Comparison of ENCODE assay signal across 8 cellular contexts in the genomic region with DNA sequence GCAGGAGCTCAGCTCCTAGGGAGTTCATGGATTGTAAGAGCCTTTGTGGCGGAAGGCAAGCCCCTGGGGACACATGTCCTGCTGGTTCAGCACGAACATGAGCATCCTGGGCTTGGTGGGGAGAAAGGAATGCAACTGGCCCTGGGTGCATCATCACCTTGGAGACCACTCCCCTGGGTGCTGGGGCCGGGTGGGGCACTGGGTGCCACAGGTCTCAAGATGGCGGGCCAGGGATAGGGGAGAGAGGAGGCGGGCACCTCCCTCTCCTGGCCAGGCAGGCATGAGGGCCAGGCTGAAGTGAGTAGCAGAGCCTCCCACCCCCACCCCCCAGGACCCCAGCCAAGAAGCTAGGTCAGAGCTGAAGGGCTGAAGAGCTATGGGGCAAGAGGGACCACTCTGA. TPM values are rescaled to one million over a fixed set of nuclear protein-coding genes. Genes with fewer than 3 reads are reported as not detected.
DNase-seq lines count a peak whose midpoint lies in the region; TF ChIP-seq lines count a peak whose summit lies in the region.

No MANE protein-coding gene starts in this region.

- H3K27me3 ChIP-seq in ectodermal cell (ENCODE audit: control insufficient read depth, insufficient read depth, low read length, poor library complexity, severe bottlenecking), result no peaks in the 10 kb centered on the region

- H3K27ac Mint-ChIP-seq in nephron, result peak overlapping the region; percentile 42 to 92 (median 91)

- WGBS in ectodermal cell, 2 experiments, result 62 to 65% methylated on average over 4 to 5 of the region's 5 CpGs

- H3K27ac ChIP-seq in ectodermal cell (ENCODE audit: insufficient read depth, low read depth, low read length, poor library complexity, severe bottlenecking), result no peak overlapping the region

- H3K4me3 Mint-ChIP-seq in nephron, result peak overlapping the region; percentile 94 to 97 (median 96)

- peaks cover 64% of the 10 kb centered on the region for H3K4me1 Mint-ChIP-seq in nephron

- no peaks in the 10 kb centered on the region for H3K9me3 Mint-ChIP-seq in nephron

- H3K4me1 ChIP-seq in ectodermal cell (ENCODE audit: control insufficient read depth, insufficient read depth, low read length), result peaks cover 60% of the 10 kb centered on the region

- H3K36me3 Mint-ChIP-seq in nephron (ENCODE audit: low read depth), result no peaks in the 10 kb centered on the region

- DNase-seq in AG10803 (ENCODE audit: low read depth) (no peak), LHCN-M2 (ENCODE audit: low read depth) (peak; percentile 21), cerebellar cortex (ENCODE audit: low spot score) (no peak), NCI-H1417 treated with DMSO at 0.1 percent for 48 hours (lab: John Stamatoyannopoulos, UW) (no peak), NCI-H2029 treated with DMSO at 0.1 percent for 48 hours (lab: John Stamatoyannopoulos, UW) (no peak), CD1c-positive myeloid dendritic cell (ENCODE audit: extremely low spot score) (no peak)

- H3K4me3 ChIP-seq in AG10803 (ENCODE audit: low read length) (peak overlapping the region; percentile 84), ectodermal cell (ENCODE audit: insufficient read depth, low read depth, low read length) (peak overlapping the region; percentile 78)

- H3K9me3 ChIP-seq in ectodermal cell (ENCODE audit: control insufficient read depth, low read length), result no peaks in the 10 kb centered on the region

- TF ChIP-seq CTCF in AG10803 (conservative IDR thresholded peaks at IDR 0.05; ENCODE audit: low read length) (no peak), nephron (IDR thresholded peaks at IDR 0.05; ENCODE audit: unreplicated experiment in 3 of 3) (no peak)

- no peaks in the 10 kb centered on the region for H3K36me3 ChIP-seq in ectodermal cell (ENCODE audit: control insufficient read depth, insufficient read depth, low read length)

- peaks cover 3% of the 10 kb centered on the region for H3K27me3 Mint-ChIP-seq in nephron (ENCODE audit: low read depth)

RNA-seq across cellular contexts. Expression of a gene that starts 0.8 kb away (rescaled TPM):
- 189 and 276 TPM in 2 replicates for total RNA-seq in LHCN-M2 (2014; rRNA removed)
- polyA plus RNA-seq in LHCN-M2 (2012), result 124 TPM
- polyA plus RNA-seq in ectodermal cell (2013, experiment 1 of 4), result 111 TPM
- polyA plus RNA-seq in ectodermal cell (2013, experiment 2 of 4), result 104 TPM
- polyA plus RNA-seq in ectodermal cell (2013, experiment 3 of 4), result 105 TPM
- 123 TPM for polyA plus RNA-seq in ectodermal cell (2013, experiment 4 of 4)

RNA-seq across cellular contexts. Expression of a gene that starts 7.4 kb away (rescaled TPM):
- 54.6 and 59.9 TPM in 2 replicates for total RNA-seq in LHCN-M2 (2014; rRNA removed)
- 68.1 TPM for polyA plus RNA-seq in LHCN-M2 (2012)
- polyA plus RNA-seq in ectodermal cell (2013, experiment 1 of 4), result 8.0 TPM
- 7.3 TPM for polyA plus RNA-seq in ectodermal cell (2013, experiment 2 of 4)
- 9.0 TPM for polyA plus RNA-seq in ectodermal cell (2013, experiment 3 of 4)
- 10.6 TPM for polyA plus RNA-seq in ectodermal cell (2013, experiment 4 of 4)

RNA-seq across cellular contexts. Expression of a gene that starts 8.4 kb away (rescaled TPM):
- 23.1 and 30.7 TPM in 2 replicates for total RNA-seq in LHCN-M2 (2014; rRNA removed)
- polyA plus RNA-seq in LHCN-M2 (2012), result 25.8 TPM
- 12.4 TPM for polyA plus RNA-seq in ectodermal cell (2013, experiment 1 of 4)
- 11.1 TPM for polyA plus RNA-seq in ectodermal cell (2013, experiment 2 of 4)
- 16.1 TPM for polyA plus RNA-seq in ectodermal cell (2013, experiment 3 of 4)
- 13.6 TPM for polyA plus RNA-seq in ectodermal cell (2013, experiment 4 of 4)

RNA-seq across cellular contexts. Expression of a gene that starts 11.3 kb away (rescaled TPM):
- total RNA-seq in LHCN-M2 (2014; rRNA removed), result not detected in 2 replicates
- polyA plus RNA-seq in LHCN-M2 (2012), result 0.15 TPM
- polyA plus RNA-seq in ectodermal cell (2013, experiment 1 of 4), result not detected
- not detected for polyA plus RNA-seq in ectodermal cell (2013, experiment 2 of 4)
- not detected for polyA plus RNA-seq in ectodermal cell (2013, experiment 3 of 4)
- not detected for polyA plus RNA-seq in ectodermal cell (2013, experiment 4 of 4)

RNA-seq across cellular contexts. Expression of a gene that starts 16.8 kb away (rescaled TPM):
- 60.4 and 75.4 TPM in 2 replicates for total RNA-seq in LHCN-M2 (2014; rRNA removed)
- 48.2 TPM for polyA plus RNA-seq in LHCN-M2 (2012)
- polyA plus RNA-seq in ectodermal cell (2013, experiment 1 of 4), result 26.6 TPM
- polyA plus RNA-seq in ectodermal cell (2013, experiment 2 of 4), result 19.4 TPM
- polyA plus RNA-seq in ectodermal cell (2013, experiment 3 of 4), result 24.1 TPM
- 26.8 TPM for polyA plus RNA-seq in ectodermal cell (2013, experiment 4 of 4)
